Comparison of ENCODE assay signal across 8 cellular contexts in genomic region chr5:78483809-78484521, GRCh38.
DNase-seq lines count a peak whose midpoint lies in the region; ATAC-seq, FAIRE-seq and TF ChIP-seq lines count a peak whose summit lies in the region.

No MANE protein-coding gene starts in this region.

- H3K9me3 Mint-ChIP-seq in T-helper 1 cell treated with Interleukin-12 subunit alpha and Interleukin-12 subunit beta and Interleukin-4 antibody, amounts not matched to agents 30 μg/mL and 1 μg/mL, for 36 hours = no peaks in the 10 kb centered on the region

- no peaks in the 10 kb centered on the region for H3K27me3 Mint-ChIP-seq in T-helper 1 cell treated with Interleukin-12 subunit alpha and Interleukin-12 subunit beta and Interleukin-4 antibody, amounts not matched to agents 30 μg/mL and 1 μg/mL, for 36 hours (ENCODE audit: low read depth)

- peaks cover 8% of the 10 kb centered on the region for H3K4me1 Mint-ChIP-seq in T-helper 1 cell treated with Interleukin-12 subunit alpha and Interleukin-12 subunit beta and Interleukin-4 antibody, amounts not matched to agents 30 μg/mL and 1 μg/mL, for 36 hours (ENCODE audit: low read depth)

- TF ChIP-seq POLR2A in H54 (IDR thresholded peaks at IDR 0.05; ENCODE audit: low read depth, low read length) = no peak

- H3K36me3 Mint-ChIP-seq in T-helper 1 cell treated with Interleukin-12 subunit alpha and Interleukin-12 subunit beta and Interleukin-4 antibody, amounts not matched to agents 30 μg/mL and 1 μg/mL, for 36 hours (ENCODE audit: low read depth) = peaks cover 3% of the 10 kb centered on the region

- H3K27ac Mint-ChIP-seq in T-helper 1 cell treated with Interleukin-12 subunit alpha and Interleukin-12 subunit beta and Interleukin-4 antibody, amounts not matched to agents 30 μg/mL and 1 μg/mL, for 36 hours = peak overlapping the region; percentile 10

- ATAC-seq in GM19025 (IDR thresholded peaks at IDR 0.05; ENCODE audit: low read depth, unreplicated experiment) (peak; percentile 72), HG03103 (IDR thresholded peaks at IDR 0.05; ENCODE audit: low read depth, unreplicated experiment) (peak; percentile 68), left lobe of liver (peak; percentile 63)

- DNase-seq in left lobe of liver (ENCODE audit: low spot score) (no peak), H54 (ENCODE audit: insufficient read length, low spot score) (no peak), NCI-H1417 (lab: John Stamatoyannopoulos, UW) (no peak), retina (no peak)
- no peak for DNase-seq in activated CD4-positive, alpha-beta T cell treated with anti-CD3 and anti-CD28 coated beads for 4 hours

- H3K4me3 Mint-ChIP-seq in T-helper 1 cell treated with Interleukin-12 subunit alpha and Interleukin-12 subunit beta and Interleukin-4 antibody, amounts not matched to agents 30 μg/mL and 1 μg/mL, for 36 hours = no peak overlapping the region

- no peak for FAIRE-seq in H54 (lab: Jason Lieb, UNC)
